ENCODE assay signal across 25 cellular contexts in genomic region chr2:149258531-149258930, GRCh38.
A peak's percentile ranks its signal among the peaks of the same experiment; 100 is the strongest.
DNase-seq lines count a peak whose midpoint lies in the region; FAIRE-seq and TF ChIP-seq lines count a peak whose summit lies in the region.
"Had no signal": no experiment of that assay in that cellular context is flagged by ENCODE, and none has a peak within 500 bp of the region (broad histone marks: within the 10 kb centered on the region; RNA-seq: fewer than 3 reads in every experiment).

No MANE protein-coding gene starts in this region.

- peaks cover 3% of the 10 kb centered on the region for H3K27me3 Mint-ChIP-seq in chondrocyte (ENCODE audit: low read depth)

- H3K4ac ChIP-seq in mesendoderm (ENCODE audit: low read depth, low read length): no peak overlapping the region

- H3K79me2 ChIP-seq in mesendoderm (ENCODE audit: control insufficient read depth, insufficient read depth, low read length): no peaks in the 10 kb centered on the region

- no peak overlapping the region for H3K27ac Mint-ChIP-seq in chondrocyte (ENCODE audit: unreplicated experiment)
- H3K27ac Mint-ChIP-seq: activated CD4-positive, alpha-beta memory T cell treated with anti-CD3 and anti-CD28 coated beads for 36 hours; CD8-positive, alpha-beta memory T cell; effector memory CD8-positive, alpha-beta T cell; natural killer cell had no signal

- no peak overlapping the region for H4K5ac ChIP-seq in mesendoderm (ENCODE audit: low read length)

- H3K79me1 ChIP-seq in mesendoderm (ENCODE audit: low read length): no peaks in the 10 kb centered on the region

- no peak overlapping the region for H2BK120ac ChIP-seq in mesendoderm (ENCODE audit: low read depth, low read length)

- H3K36me3 Mint-ChIP-seq in chondrocyte (ENCODE audit: low read depth): peaks cover 13% of the 10 kb centered on the region
- H3K36me3 Mint-ChIP-seq: activated CD4-positive, alpha-beta memory T cell treated with anti-CD3 and anti-CD28 coated beads for 36 hours; CD8-positive, alpha-beta memory T cell; natural killer cell had no signal

- no peak overlapping the region for H2BK5ac ChIP-seq in mesendoderm (ENCODE audit: low read length)

- H2BK15ac ChIP-seq in mesendoderm (replicated peaks; ENCODE audit: low read depth): no peak overlapping the region

- no peaks in the 10 kb centered on the region for H3K4me1 Mint-ChIP-seq in chondrocyte (ENCODE audit: low read depth)
- H3K4me1 Mint-ChIP-seq: CD8-positive, alpha-beta memory T cell; natural killer cell had no signal

- H3K9ac ChIP-seq in mesendoderm (ENCODE audit: low read length): no peak overlapping the region

- H3K18ac ChIP-seq in mesendoderm (ENCODE audit: low read length): no peak overlapping the region

- no peak overlapping the region for H3K4me3 ChIP-seq in mesendoderm (ENCODE audit: low read length)
- H3K4me3 ChIP-seq: skin epidermis, stomach, upper lobe of left lung had no signal

- no peak overlapping the region for H3K23ac ChIP-seq in mesendoderm (ENCODE audit: low read length)

- H3K27me3 ChIP-seq in mesendoderm (ENCODE audit: insufficient read depth, low read length, poor library complexity): no peaks in the 10 kb centered on the region
- H3K27me3 ChIP-seq: stomach, upper lobe of left lung had no signal

- H3K9me3 Mint-ChIP-seq in chondrocyte (ENCODE audit: low read depth): peaks cover 29% of the 10 kb centered on the region

- DNase-seq in HTR-8/SVneo (ENCODE audit: insufficient read length, low spot score): no peak
- no peak for DNase-seq in chondrocyte (ENCODE audit: low spot score)
- DNase-seq in mesendoderm: peak; percentile 48
- DNase-seq in NCI-H2196 (lab: John Stamatoyannopoulos, UW; ENCODE audit: unreplicated experiment): no peak
- DNase-seq in activated CD4-positive, CD25-positive, alpha-beta regulatory T cell (lab: John Stamatoyannopoulos, UW): no peak
- no peak for DNase-seq in NCI-H187 treated with DMSO at 0.1 percent for 48 hours (lab: John Stamatoyannopoulos, UW)
- DNase-seq in activated CD4-positive, alpha-beta T cell treated with anti-CD3 and anti-CD28 coated beads for 48 hours: no peak
- DNase-seq: activated CD4-positive, alpha-beta memory T cell treated with anti-CD3 and anti-CD28 coated beads for 36 hours; activated naive CD4-positive, alpha-beta T cell treated with anti-CD3 and anti-CD28 coated beads, Interleukin-2, amount 50 U/mL, for 16 hours; activated T-cell treated with anti-CD3 and anti-CD28 coated beads, Interleukin-2, amount 50 U/mL, for 1 hour; CD8-positive, alpha-beta memory T cell; effector memory CD8-positive, alpha-beta T cell; GOT3; IMR-90; islet precursor cell; natural killer cell; NCI-H187; NCI-H524 treated with DMSO at 0.1 percent for 48 hours; stimulated activated CD4-positive, alpha-beta T cell treated with anti-CD3 and anti-CD28 coated beads, Interleukin-4, amount 100 ng/mL, for 24 hours; stomach; upper lobe of left lung; WERI-Rb-1 had no signal

- no peak overlapping the region for H4K8ac ChIP-seq in mesendoderm (ENCODE audit: low read depth, low read length)

- no peak overlapping the region for H2AK5ac ChIP-seq in mesendoderm (ENCODE audit: low read length)

- H3K4me1 ChIP-seq in mesendoderm (ENCODE audit: control insufficient read depth, low read depth, low read length): no peaks in the 10 kb centered on the region
- H3K4me1 ChIP-seq: stomach, upper lobe of left lung had no signal

- TF ChIP-seq CTCF in GM12873 (IDR thresholded peaks at IDR 0.05; ENCODE audit: insufficient read depth, low read depth, low read length, missing control alignments) (peak; percentile 25), chondrocyte (IDR thresholded peaks at IDR 0.05) (peak; percentile 5)

- no peak overlapping the region for H3K27ac ChIP-seq in mesendoderm (ENCODE audit: low read depth, low read length)
- H3K27ac ChIP-seq: skin epidermis, stomach, upper lobe of left lung, WERI-Rb-1 had no signal

- H3K4me3 Mint-ChIP-seq in chondrocyte (ENCODE audit: unreplicated experiment): no peak overlapping the region
- H3K4me3 Mint-ChIP-seq: activated CD4-positive, alpha-beta memory T cell treated with anti-CD3 and anti-CD28 coated beads for 36 hours; CD8-positive, alpha-beta memory T cell; effector memory CD8-positive, alpha-beta T cell; natural killer cell had no signal

- H3K36me3 ChIP-seq in mesendoderm (ENCODE audit: control insufficient read depth, insufficient read depth, low read length): no peaks in the 10 kb centered on the region
- H3K36me3 ChIP-seq: stomach, upper lobe of left lung, WERI-Rb-1 had no signal

- FAIRE-seq in HTR-8/SVneo (lab: Jason Lieb, UNC): peak; percentile 49
- FAIRE-seq: astrocyte had no signal

- no peak overlapping the region for H3K4me2 ChIP-seq in mesendoderm (ENCODE audit: low read length)

- H3K56ac ChIP-seq in mesendoderm (ENCODE audit: low read length): no peak overlapping the region
